In the genomic region with DNA sequence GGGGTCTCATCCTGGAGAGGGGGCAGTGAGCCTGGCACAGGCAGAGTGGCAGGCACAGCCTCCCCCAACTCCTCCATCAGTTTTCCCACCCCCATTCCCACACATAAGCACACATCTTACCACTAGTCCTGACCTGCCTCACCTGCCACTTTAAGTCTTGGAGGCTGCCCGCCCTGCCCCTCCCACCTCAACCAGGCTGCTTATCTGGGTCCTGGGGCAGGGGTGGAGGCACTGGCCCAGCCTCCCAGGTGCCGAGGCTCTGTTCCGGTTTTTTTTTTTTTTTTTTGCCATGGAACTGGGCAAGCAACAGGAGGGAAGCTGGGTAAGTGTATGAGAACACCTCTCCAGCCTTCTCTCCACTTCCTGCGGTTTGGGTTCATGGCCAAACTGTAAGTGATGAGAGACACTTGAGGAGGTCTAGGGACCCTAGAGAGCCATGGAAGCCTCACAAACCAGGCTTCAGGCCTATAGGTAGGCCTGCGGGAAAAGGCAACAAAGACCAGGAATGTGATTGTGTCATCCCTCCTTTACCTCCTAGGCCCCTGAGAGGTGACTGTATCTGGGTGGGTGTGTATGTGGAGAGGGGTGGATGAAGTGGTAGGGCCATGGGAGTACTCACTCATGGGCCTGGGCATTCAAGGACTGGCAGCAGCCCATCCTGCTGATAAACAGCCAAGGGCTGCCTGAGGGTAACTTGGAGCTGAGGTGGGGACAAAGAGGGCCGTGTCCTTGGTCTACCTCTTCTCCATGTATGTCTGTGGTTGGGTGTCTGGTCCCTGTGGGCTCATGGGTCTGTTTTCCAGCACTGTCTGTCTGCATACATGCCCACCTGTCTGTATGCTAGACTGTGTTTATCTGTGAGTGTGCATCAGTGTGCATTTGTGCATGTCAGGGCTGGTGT, we compare ENCODE assay signal across 1 cellular context.
TF ChIP-seq lines count a peak whose summit lies in the region.

No MANE protein-coding gene starts in this region.

TF ChIP-seq in H1, 55 proteins besides CTCF, POLR2A, EP300 and RAD21:
- 0 out of 2 replicates have a peak, but pooled peaks have one; percentile 27 for TF ChIP-seq POLR2AphosphoS5 (IDR thresholded peaks at IDR 0.05; ENCODE audit: low read depth, low read length)
- TF ChIP-seq CEBPB (IDR thresholded peaks at IDR 0.05; ENCODE audit: low read depth, low read length), result no peak
TF ChIP-seq in H1: peak in this region for 1.
